In genomic region chr2:168614291-168615018, GRCh38 we compare ENCODE assay signal across 12 cellular contexts.
DNase-seq lines count a peak whose midpoint lies in the region; ATAC-seq and TF ChIP-seq lines count a peak whose summit lies in the region.
"Had no signal": no experiment of that assay in that cellular context is flagged by ENCODE, and none has a peak within 500 bp of the region (broad histone marks: within the 10 kb centered on the region; RNA-seq: fewer than 3 reads in every experiment).

No MANE protein-coding gene starts in this region.

- peak; percentile 97 for ATAC-seq in RWPE2 (ENCODE audit: low read depth)
- ATAC-seq: mucosa of descending colon had no signal

- no peaks in the 10 kb centered on the region for H3K27me3 ChIP-seq in RWPE2 (ENCODE audit: insufficient read depth, poor library complexity, severe bottlenecking)
- H3K27me3 ChIP-seq: thyroid gland had no signal

- TF ChIP-seq CTCF in GM13977 (IDR thresholded peaks at IDR 0.05; ENCODE audit: extremely low read depth, insufficient read depth, missing control alignments) (peak; percentile 15), RWPE2 (IDR thresholded peaks at IDR 0.05; ENCODE audit: poor library complexity, severe bottlenecking) (peak; percentile 44), foreskin fibroblast (IDR thresholded peaks at IDR 0.05; ENCODE audit: low read depth, low read length) (peak; percentile 11)

- H3K4me1 ChIP-seq in RWPE2 (ENCODE audit: insufficient read depth, poor library complexity, severe bottlenecking) = peaks cover 10% of the 10 kb centered on the region
- H3K4me1 ChIP-seq: thyroid gland had no signal

- H3K36me3 ChIP-seq in RWPE2 (ENCODE audit: low read depth) = no peaks in the 10 kb centered on the region
- H3K36me3 ChIP-seq: thyroid gland had no signal

- H3K4me3 ChIP-seq in RWPE2 (ENCODE audit: severe bottlenecking) = no peak overlapping the region
- H3K4me3 ChIP-seq in foreskin fibroblast (ENCODE audit: low read depth in 1 of 2, low read length in 2 of 2) = no peak overlapping the region
- H3K4me3 ChIP-seq: mucosa of descending colon, thyroid gland had no signal

- H3K27ac ChIP-seq in RWPE2 (ENCODE audit: poor library complexity, severe bottlenecking) = peak overlapping the region; percentile 14
- H3K27ac ChIP-seq: thyroid gland had no signal

- in situ Hi-C loops in GM13977 (cut with MboI; ENCODE audit: low pct_unique_long_range_greater_than_20kb, low sequenced_read_pairs, unreplicated experiment) = no loop called here

- DNase-seq in DMS 273 (lab: John Stamatoyannopoulos, UW; ENCODE audit: unreplicated experiment) (peak; percentile 82), GM13977 (ENCODE audit: low spot score) (no peak), RWPE2 (ENCODE audit: low spot score) (peak; percentile 80), foreskin fibroblast (no peak), NCI-H2196 (lab: John Stamatoyannopoulos, UW; ENCODE audit: unreplicated experiment) (no peak), GOT3 (lab: John Stamatoyannopoulos, UW) (no peak)
- DNase-seq in activated effector memory CD4-positive, alpha-beta T cell treated with Interleukin-2 at 50 U/mL for 16 hours = no peak
- DNase-seq: activated CD8-positive, alpha-beta memory T cell treated with anti-CD3 and anti-CD28 coated beads for 24 hours; mucosa of descending colon; NCI-H446 treated with DMSO at 0.1 percent for 48 hours; retina; thyroid gland had no signal

- no peaks in the 10 kb centered on the region for H3K9me3 ChIP-seq in RWPE2 (ENCODE audit: severe bottlenecking)
- H3K9me3 ChIP-seq: mucosa of descending colon, thyroid gland had no signal

Comparison
In these comparisons a context has a peak if more than half of its experiments do, and no peak if none do; other contexts are left out.
1. DNase-seq: peak in DMS 273 (single experiment) and RWPE2 (single experiment); none in GM13977 (single experiment), foreskin fibroblast (0 of 2), activated effector memory CD4-positive, alpha-beta T cell treated with Interleukin-2 at 50 U/mL for 16 hours (single experiment), NCI-H2196 (single experiment) and GOT3 (single experiment).
2. Peak in every context shown above with its lines, with median percentiles within 50 percentile points of each other: CTCF ChIP-seq.